Comparison of ENCODE assay signal across 8 cellular contexts in genomic region chr18:23879966-23880565, GRCh38.
"Had no signal": no experiment of that assay in that cellular context is flagged by ENCODE, and none has a peak within 500 bp of the region (broad histone marks: within the 10 kb centered on the region; RNA-seq: fewer than 3 reads in every experiment).

No MANE protein-coding gene starts in this region.

- DNase-seq: GM23248, GOT3, H7, HFFc6, IMR-90 had no signal

- H3K27ac ChIP-seq: GM23248 had no signal

- H3K9ac ChIP-seq: GM23248 had no signal

- H3K4me1 ChIP-seq: HAP-1 had no signal

- FAIRE-seq: HTR-8/SVneo had no signal

- H3K9me3 ChIP-seq: HAP-1 had no signal

- H2AFZ ChIP-seq: GM23248 had no signal

- ATAC-seq: HCT116 had no signal

- H3K36me3 ChIP-seq: HAP-1 had no signal

- H3K4me3 ChIP-seq: GM23248, HAP-1 had no signal
